ENCODE assay signal across 24 cellular contexts in genomic region chr9:105079457-105079856, GRCh38.
"Had no signal": no experiment of that assay in that cellular context is flagged by ENCODE, and none has a peak within 500 bp of the region (broad histone marks: within the 10 kb centered on the region; RNA-seq: fewer than 3 reads in every experiment).

No MANE protein-coding gene starts in this region.

- H3K9me3 ChIP-seq: MG63, Peyer's patch, SK-N-SH had no signal

- H3K27me3 ChIP-seq: MG63, Peyer's patch had no signal

- DNase-seq: IMR-90, Karpas-422, KG1, MG63, NCI-H1092, NCI-H1105 treated with DMSO at 0.1 percent for 48 hours, NCI-H1417 treated with DMSO at 0.1 percent for 48 hours, NCI-H146, NCI-H1694 treated with DMSO at 0.1 percent for 48 hours, NCI-H1930, NCI-H2081, NCI-H2107, NCI-H226, NCI-H446, NCI-H510A, NCI-H524 treated with DMSO at 0.1 percent for 48 hours, NCI-H69, NCI-H774, Peyer's patch, SHP77 treated with DMSO at 0.1 percent for 48 hours, SK-N-SH, SW 1271 had no signal

- FAIRE-seq: HepG2 had no signal

- H3K4me3 ChIP-seq: MG63, Peyer's patch had no signal

- H3K4me1 ChIP-seq: Peyer's patch had no signal

- ATAC-seq: HepG2, Right ventricle myocardium inferior had no signal

- H3K27ac ChIP-seq: Peyer's patch had no signal

- H3K36me3 ChIP-seq: MG63, Peyer's patch had no signal
